33 cellular contexts compared by ENCODE assay signal in the genomic region with DNA sequence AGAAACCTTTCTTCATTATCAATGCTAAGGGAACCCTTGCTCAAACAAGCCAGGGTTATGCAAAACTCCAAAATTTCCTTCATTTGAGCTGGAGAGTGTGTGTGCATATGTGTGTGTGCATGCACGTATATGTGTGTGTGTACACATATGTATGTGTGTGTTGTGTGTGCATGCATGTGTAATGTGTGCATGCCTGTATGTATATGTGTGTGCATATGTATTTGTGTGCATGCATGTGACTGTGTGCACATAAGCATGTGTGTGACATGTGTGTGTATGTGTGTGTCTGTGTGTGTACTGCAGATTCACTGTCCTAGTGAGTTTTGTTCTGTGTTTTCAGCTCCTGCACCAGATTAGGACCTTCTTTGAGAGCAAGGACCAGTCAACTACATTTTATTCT. TPM values are rescaled to one million over a fixed set of nuclear protein-coding genes. Genes with fewer than 3 reads are reported as not detected.
"Had no signal": no experiment of that assay in that cellular context is flagged by ENCODE, and none has a peak within 500 bp of the region (broad histone marks: within the 10 kb centered on the region; RNA-seq: fewer than 3 reads in every experiment).

No MANE protein-coding gene starts in this region.

- H3K27ac ChIP-seq: brain microvascular endothelial cell, coronary artery, dorsolateral prefrontal cortex, esophagus muscularis mucosa, foreskin keratinocyte, gastrocnemius medialis, heart left ventricle, WERI-Rb-1 had no signal

- DNase-seq: activated B cell treated with CpG ODN at 0.5 μM for 24 hours; activated CD4-positive, alpha-beta T cell treated with anti-CD3 and anti-CD28 coated beads for 48 hours; activated CD4-positive, alpha-beta T cell treated with anti-CD3 and anti-CD28 coated beads, Interleukin-2, amount 50 U/mL, for 1 hour; activated CD4-positive, alpha-beta T cell treated with anti-CD3 and anti-CD28 coated beads, Interleukin-2, amount 50 U/mL, for 48 hours; activated CD8-positive, alpha-beta memory T cell treated with anti-CD3 and anti-CD28 coated beads for 24 hours; activated CD8-positive, alpha-beta T cell treated with anti-CD3 and anti-CD28 coated beads for 36 hours; activated effector memory CD4-positive, alpha-beta T cell treated with Interleukin-2 at 50 U/mL for 16 hours; activated gamma-delta T cell treated with Interleukin-2 at 50 U/mL for 16 hours; activated naive CD4-positive, alpha-beta T cell treated with anti-CD3 and anti-CD28 coated beads, Interleukin-2, amount 50 U/mL, for 16 hours; activated naive CD4-positive, alpha-beta T cell treated with Interleukin-2 at 50 U/mL for 16 hours; activated T-cell treated with anti-CD3 and anti-CD28 coated beads, Interleukin-2, amount 50 U/mL, for 4 hours; amniotic stem cell; anterior cingulate cortex; brain microvascular endothelial cell; dorsolateral prefrontal cortex; effector memory CD4-positive, alpha-beta T cell; endodermal cell; erythroblast; foreskin keratinocyte; gastrocnemius medialis; glutamatergic neuron; heart left ventricle; T-helper 17 cell; T1000; WERI-Rb-1 had no signal

- H3K4me3 ChIP-seq: coronary artery, dorsolateral prefrontal cortex, esophagus muscularis mucosa, gastrocnemius medialis, heart left ventricle had no signal

- ATAC-seq: activated CD4-positive, CD25-positive, alpha-beta regulatory T cell treated with anti-CD3 and anti-CD28 coated beads, Interleukin-2, amount 50 U/mL, for 24 hours; activated CD8-positive, alpha-beta T cell treated with anti-CD3 and anti-CD28 coated beads for 36 hours; activated T-cell treated with anti-CD3 and anti-CD28 coated beads, Interleukin-2, amount 50 U/mL, for 4 hours; activated T-helper 17 cell treated with anti-CD3 and anti-CD28 coated beads, Interleukin-2, amount 50 U/mL, for 72 hours; foreskin keratinocyte; gastrocnemius medialis; heart left ventricle; T-helper 17 cell had no signal

- H3K4me1 ChIP-seq: esophagus muscularis mucosa, foreskin keratinocyte, gastrocnemius medialis, heart left ventricle had no signal

- H3K9me3 ChIP-seq: esophagus muscularis mucosa, gastrocnemius medialis, heart left ventricle had no signal

- FAIRE-seq: astrocyte, bronchial epithelial cell had no signal

- H3K36me3 ChIP-seq: brain microvascular endothelial cell, esophagus muscularis mucosa, gastrocnemius medialis, heart left ventricle, WERI-Rb-1 had no signal

RNA-seq across cellular contexts. Expression of gene PAX7, which starts 28.2 kb away (rescaled TPM):
- total RNA-seq: activated B cell treated with CpG ODN at 0.5 μM for 24 hours; activated CD8-positive, alpha-beta T cell treated with anti-CD3 and anti-CD28 coated beads for 36 hours; activated T-cell treated with anti-CD3 and anti-CD28 coated beads, Interleukin-2, amount 50 U/mL, for 4 hours; activated T-helper 17 cell treated with anti-CD3 and anti-CD28 coated beads, Interleukin-2, amount 50 U/mL, for 72 hours; bronchial epithelial cell; cardiac septum; esophagus muscularis mucosa; foreskin keratinocyte; heart left ventricle; T-helper 17 cell had no signal
- polyA plus RNA-seq: adipose tissue, foreskin keratinocyte, heart left ventricle had no signal
